In genomic region chr13:76874466-76874865, GRCh38 we compare ENCODE assay signal across 15 cellular contexts. TPM values are rescaled to one million over a fixed set of nuclear protein-coding genes. Genes with fewer than 3 reads are reported as not detected.
DNase-seq lines count a peak whose midpoint lies in the region; ATAC-seq and FAIRE-seq lines count a peak whose summit lies in the region.
"Had no signal": no experiment of that assay in that cellular context is flagged by ENCODE, and none has a peak within 500 bp of the region (broad histone marks: within the 10 kb centered on the region; RNA-seq: fewer than 3 reads in every experiment).

No MANE protein-coding gene starts in this region.

- H3K4me3 Mint-ChIP-seq in activated T-helper 2 cell treated with anti-CD3 and anti-CD28 coated beads, Interferon-gamma antibody, Interleukin-2, Interleukin-4, amounts not matched to agents 10 μg/mL and 5 μg/mL and 100 μg/mL, durations not matched to agents 14 hours and 24 hours and 36 hours (ENCODE audit: low read depth): no peak overlapping the region
- H3K4me3 Mint-ChIP-seq: CD8-positive, alpha-beta memory T cell; T-helper 17 cell had no signal

- intact Hi-C loops in activated T-helper 2 cell treated with anti-CD3 and anti-CD28 coated beads, Interferon-gamma antibody, Interleukin-2, Interleukin-4, amounts not matched to agents 10 μg/mL and 5 μg/mL and 100 μg/mL, durations not matched to agents 14 hours and 24 hours and 36 hours (cut with micrococcal nuclease): no loop called here

- peaks cover 24% of the 10 kb centered on the region for H3K27me3 Mint-ChIP-seq in activated T-helper 2 cell treated with anti-CD3 and anti-CD28 coated beads, Interferon-gamma antibody, Interleukin-2, Interleukin-4, amounts not matched to agents 10 μg/mL and 5 μg/mL and 100 μg/mL, durations not matched to agents 14 hours and 24 hours and 36 hours (ENCODE audit: low read depth)

- no peak overlapping the region for H3K27ac Mint-ChIP-seq in activated T-helper 2 cell treated with anti-CD3 and anti-CD28 coated beads, Interferon-gamma antibody, Interleukin-2, Interleukin-4, amounts not matched to agents 10 μg/mL and 5 μg/mL and 100 μg/mL, durations not matched to agents 14 hours and 24 hours and 36 hours
- H3K27ac Mint-ChIP-seq: CD8-positive, alpha-beta memory T cell; T-helper 17 cell had no signal

- no peak for FAIRE-seq in GM19239 (lab: Jason Lieb, UNC)
- FAIRE-seq: bronchial epithelial cell, kidney had no signal

- H3K36me3 Mint-ChIP-seq in activated T-helper 2 cell treated with anti-CD3 and anti-CD28 coated beads, Interferon-gamma antibody, Interleukin-2, Interleukin-4, amounts not matched to agents 10 μg/mL and 5 μg/mL and 100 μg/mL, durations not matched to agents 14 hours and 24 hours and 36 hours (ENCODE audit: low read depth): no peaks in the 10 kb centered on the region
- H3K36me3 Mint-ChIP-seq: CD8-positive, alpha-beta memory T cell had no signal

- H3K9me3 Mint-ChIP-seq in activated T-helper 2 cell treated with anti-CD3 and anti-CD28 coated beads, Interferon-gamma antibody, Interleukin-2, Interleukin-4, amounts not matched to agents 10 μg/mL and 5 μg/mL and 100 μg/mL, durations not matched to agents 14 hours and 24 hours and 36 hours: no peaks in the 10 kb centered on the region

- peaks cover 8% of the 10 kb centered on the region for H3K4me1 Mint-ChIP-seq in activated T-helper 2 cell treated with anti-CD3 and anti-CD28 coated beads, Interferon-gamma antibody, Interleukin-2, Interleukin-4, amounts not matched to agents 10 μg/mL and 5 μg/mL and 100 μg/mL, durations not matched to agents 14 hours and 24 hours and 36 hours (ENCODE audit: low read depth)

- DNase-seq in pons (ENCODE audit: low spot score) (peak; percentile 70), GM19239 (ENCODE audit: insufficient read length, low spot score) (no peak), AML-193 (lab: John Stamatoyannopoulos, UW) (no peak), SK-N-DZ (ENCODE audit: low spot score) (no peak)
- no peak for DNase-seq in activated T-helper 2 cell treated with anti-CD3 and anti-CD28 coated beads, Interferon-gamma antibody, Interleukin-2, Interleukin-4, amounts not matched to agents 10 μg/mL and 5 μg/mL and 100 μg/mL, durations not matched to agents 14 hours and 24 hours and 36 hours (ENCODE audit: low spot score)
- DNase-seq: activated T-cell treated with anti-CD3 and anti-CD28 coated beads, Interleukin-2, amount 50 U/mL, for 1 hour; CD8-positive, alpha-beta memory T cell; kidney; NCI-H510A treated with DMSO at 0.1 percent for 48 hours; nucleus accumbens; T-helper 17 cell had no signal

- ATAC-seq in GM18907 (IDR thresholded peaks at IDR 0.05; ENCODE audit: unreplicated experiment) (peak; percentile 75), HG02610 (IDR thresholded peaks at IDR 0.05; ENCODE audit: unreplicated experiment) (peak; percentile 82), HG03469 (IDR thresholded peaks at IDR 0.05; ENCODE audit: unreplicated experiment) (peak; percentile 82)
- ATAC-seq: T-helper 17 cell had no signal

RNA-seq across cellular contexts. Expression of gene KCTD12, which starts 11.7 kb away (rescaled TPM):
- polyA plus RNA-seq in SK-N-DZ (2014; cell fraction: cytosol; rRNA removed): 25.1 and 26.6 TPM in 2 replicates
- polyA plus RNA-seq in SK-N-DZ (2014; cell fraction: nucleus; rRNA removed): 13.5 and 15.6 TPM in 2 replicates
- total RNA-seq in activated T-helper 2 cell treated with anti-CD3 and anti-CD28 coated beads, Interferon-gamma antibody, Interleukin-2, Interleukin-4, amounts not matched to agents 10 μg/mL and 5 μg/mL and 100 μg/mL, durations not matched to agents 14 hours and 24 hours and 36 hours: 12.7 and 13.2 TPM in 2 replicates
